Comparison of ENCODE assay signal across 1 cellular context in the genomic region with DNA sequence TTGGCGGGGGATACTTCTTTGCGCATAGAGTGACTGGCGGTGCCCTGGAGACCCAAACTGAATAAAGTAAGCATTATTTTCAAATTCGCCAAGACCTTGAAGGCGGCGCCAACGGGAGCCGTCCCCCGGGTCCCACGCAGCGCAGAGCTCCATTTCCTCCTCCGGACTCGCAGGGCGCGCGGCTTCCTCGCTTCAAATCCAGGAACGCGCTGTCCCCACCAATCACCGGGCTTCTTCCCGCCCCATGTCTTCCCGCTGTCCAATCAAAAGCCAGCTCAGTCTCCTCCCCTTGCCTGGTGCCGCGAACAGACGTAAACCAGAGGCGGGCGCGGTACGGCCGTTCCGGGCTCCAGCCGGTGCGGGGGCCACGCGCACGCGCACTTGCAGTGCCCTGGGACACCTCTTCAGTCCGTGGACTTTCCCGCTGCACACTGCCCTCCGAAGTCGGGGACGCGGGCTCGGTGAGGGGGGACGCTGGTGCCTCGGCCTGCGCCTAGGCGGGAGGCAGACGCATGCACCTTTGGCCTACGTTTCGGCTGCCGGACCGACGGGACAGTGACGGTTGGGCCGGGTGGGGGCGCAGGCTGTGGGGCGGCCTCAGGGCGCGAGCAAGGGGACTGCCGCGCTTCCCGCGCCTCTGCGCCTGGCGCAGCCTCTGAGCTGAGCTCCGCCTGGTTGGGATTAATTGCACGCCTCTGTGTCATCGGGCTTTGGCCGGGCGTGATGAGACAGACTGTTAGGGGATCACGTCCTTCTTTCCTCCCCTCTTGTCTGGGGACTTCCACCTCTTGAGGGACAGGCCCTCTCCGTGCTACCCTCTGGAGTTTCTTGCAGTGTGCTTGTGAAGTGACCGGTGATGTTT.
TF ChIP-seq lines count a peak whose summit lies in the region.

Gene CEP192 (plus strand): TSS at position 386 of the 862 bp plus-strand sequence. CDS start 8,063 bp downstream, outside the sequence.

TF ChIP-seq in IMR-90, 13 proteins besides CTCF, POLR2A, EP300 and RAD21 (continued from another document):
- peak; percentile 41; the same call in 1 of the 2 replicates for TF ChIP-seq FOS (IDR thresholded peaks at IDR 0.05; ENCODE audit: low read depth, low read length)
- peak; percentile 36; the same call in 1 of the 2 replicates for TF ChIP-seq MXI1 (IDR thresholded peaks at IDR 0.05; ENCODE audit: borderline replicate concordance, low read depth, low read length)
